In genomic region chr9:132407196-132407595, GRCh38 we compare ENCODE assay signal across 9 cellular contexts. TPM values are rescaled to one million over a fixed set of nuclear protein-coding genes. Genes with fewer than 3 reads are reported as not detected.
DNase-seq lines count a peak whose midpoint lies in the region; ATAC-seq and TF ChIP-seq lines count a peak whose summit lies in the region.
"Had no signal": no experiment of that assay in that cellular context is flagged by ENCODE, and none has a peak within 500 bp of the region (broad histone marks: within the 10 kb centered on the region; RNA-seq: fewer than 3 reads in every experiment).

No MANE protein-coding gene starts in this region.

- WGBS in liver, result 87% methylated on average over 2 of the region's 2 CpGs
- 60 to 64% methylated on average over 2 of the region's 2 CpGs for WGBS in testis, 2 donors

- intact Hi-C loops in testis (cut with DNase I; ENCODE audit: low total_unique reads), result no loop called here

- no peak for DNase-seq in activated T-cell treated with anti-CD3 and anti-CD28 coated beads, Interleukin-2, amount 50 U/mL, for 24 hours
- no peak for DNase-seq in activated T-cell treated with anti-CD3 and anti-CD28 coated beads, Interleukin-2, amount 50 U/mL, for 1 hour
- DNase-seq in testis, result no peak
- no peak for DNase-seq in DMS 273 treated with DMSO at 0.1 percent for 48 hours (lab: John Stamatoyannopoulos, UW)
- DNase-seq in NCI-H446 (lab: John Stamatoyannopoulos, UW), result no peak

- H3K27ac ChIP-seq in liver (ENCODE audit: low read depth in 1 of 2, low read length in 2 of 2), result no peak overlapping the region
- H3K27ac ChIP-seq in testis, result no peak overlapping the region

- peaks cover 64% of the 10 kb centered on the region for H3K4me1 Mint-ChIP-seq in activated T-cell treated with anti-CD3 and anti-CD28 coated beads, Interleukin-2, amount 50 U/mL, for 24 hours (ENCODE audit: low read depth)
- H3K4me1 Mint-ChIP-seq in activated T-helper 17 cell treated with anti-CD3 and anti-CD28 coated beads, Interleukin-2, amount 50 U/mL, for 72 hours, result peaks cover 30% of the 10 kb centered on the region

- peak overlapping the region; percentile 96 for H3K27ac Mint-ChIP-seq in activated T-cell treated with anti-CD3 and anti-CD28 coated beads, Interleukin-2, amount 50 U/mL, for 24 hours
- H3K27ac Mint-ChIP-seq in activated T-helper 17 cell treated with anti-CD3 and anti-CD28 coated beads, Interleukin-2, amount 50 U/mL, for 72 hours, result peak overlapping the region; percentile 94

- no peaks in the 10 kb centered on the region for H3K9me3 ChIP-seq in liver (ENCODE audit: control insufficient read depth in 4 of 4, low read length in 3 of 4)
- H3K9me3 ChIP-seq in testis, result no peaks in the 10 kb centered on the region

- H3K36me3 Mint-ChIP-seq in activated T-cell treated with anti-CD3 and anti-CD28 coated beads, Interleukin-2, amount 50 U/mL, for 24 hours (ENCODE audit: low read depth), result peaks cover 37% of the 10 kb centered on the region
- H3K36me3 Mint-ChIP-seq in activated T-helper 17 cell treated with anti-CD3 and anti-CD28 coated beads, Interleukin-2, amount 50 U/mL, for 72 hours (ENCODE audit: low read depth), result peaks cover 45% of the 10 kb centered on the region

- H3K4me3 ChIP-seq in liver (ENCODE audit: low read depth in 1 of 3, low read length in 3 of 3) (peak overlapping the region in 2 of 3 donors; percentile 89 to 93), testis (peak overlapping the region; percentile 68 to 83)

- H3K9me3 Mint-ChIP-seq in activated T-cell treated with anti-CD3 and anti-CD28 coated beads, Interleukin-2, amount 50 U/mL, for 24 hours, result no peaks in the 10 kb centered on the region
- no peaks in the 10 kb centered on the region for H3K9me3 Mint-ChIP-seq in activated T-helper 17 cell treated with anti-CD3 and anti-CD28 coated beads, Interleukin-2, amount 50 U/mL, for 72 hours

- H3K4me1 ChIP-seq in liver (ENCODE audit: control insufficient read depth in 4 of 4, insufficient read depth in 4 of 4, low read length in 3 of 4) (peaks cover 11 to 31% (median 20%) of the 10 kb centered on the region in 4 donors), testis (peaks cover 31% of the 10 kb centered on the region)

- no peak for TF ChIP-seq RAD21 in liver (IDR thresholded peaks at IDR 0.05)

- H3K27me3 ChIP-seq in liver (ENCODE audit: control insufficient read depth in 4 of 4, insufficient read depth in 4 of 4, low read length in 3 of 4) (peaks cover 0 to 10% (median 3%) of the 10 kb centered on the region in 4 donors), testis (no peaks in the 10 kb centered on the region)

- peaks cover 20% of the 10 kb centered on the region for H3K27me3 Mint-ChIP-seq in activated T-cell treated with anti-CD3 and anti-CD28 coated beads, Interleukin-2, amount 50 U/mL, for 24 hours
- peaks cover 5% of the 10 kb centered on the region for H3K27me3 Mint-ChIP-seq in activated T-helper 17 cell treated with anti-CD3 and anti-CD28 coated beads, Interleukin-2, amount 50 U/mL, for 72 hours

- H3K4me3 Mint-ChIP-seq in activated T-cell treated with anti-CD3 and anti-CD28 coated beads, Interleukin-2, amount 50 U/mL, for 24 hours, result peak overlapping the region; percentile 97
- H3K4me3 Mint-ChIP-seq in activated T-helper 17 cell treated with anti-CD3 and anti-CD28 coated beads, Interleukin-2, amount 50 U/mL, for 72 hours, result peak overlapping the region; percentile 87

- ATAC-seq in activated T-helper 17 cell treated with anti-CD3 and anti-CD28 coated beads, Interleukin-2, amount 50 U/mL, for 72 hours (replicated peaks), result no peak
- no peak for ATAC-seq in GM21367 (IDR thresholded peaks at IDR 0.05; ENCODE audit: unreplicated experiment)

- TF ChIP-seq CTCF in liver (IDR thresholded peaks at IDR 0.05; ENCODE audit: low read depth, low read length, missing input control), result no peak
- TF ChIP-seq CTCF in testis (IDR thresholded peaks at IDR 0.05), result no peak

- TF ChIP-seq POLR2A in testis (IDR thresholded peaks at IDR 0.05), result no peak

- H3K9ac ChIP-seq in liver (ENCODE audit: low read depth in 1 of 2, low read length in 2 of 2), result no peak overlapping the region

- H3K36me3 ChIP-seq in liver (ENCODE audit: control insufficient read depth in 4 of 4, insufficient read depth in 3 of 4, low read depth in 1 of 4, low read length in 3 of 4), result peaks cover 0 to 3% (median 0%) of the 10 kb centered on the region in 4 donors
- H3K36me3 ChIP-seq in testis (ENCODE audit: low read depth, missing control alignments), result no peaks in the 10 kb centered on the region

TF ChIP-seq in liver, 16 proteins besides CTCF, POLR2A, EP300 and RAD21:
- TF ChIP-seq MAX (IDR thresholded peaks at IDR 0.05) (no peak), ZBTB33 (IDR thresholded peaks at IDR 0.05) (no peak), HNF4A (conservative IDR thresholded peaks at IDR 0.05) (no peak)

RNA-seq across cellular contexts. Expression of gene TTF1, which starts 0.6 kb away (rescaled TPM):
- 10 to 100 TPM; 22.1 to 27.0 TPM for total RNA-seq in activated T-helper 17 cell treated with anti-CD3 and anti-CD28 coated beads, Interleukin-2, amount 50 U/mL, for 72 hours
- total RNA-seq in liver, result 1 to 10 TPM; 2.8 to 6.1 TPM
- polyA plus RNA-seq in liver, result 1 to 10 TPM; 1.9 to 2.4 TPM
- total RNA-seq in testis, result 10 to 100 TPM; 15.4 to 19.2 TPM
- polyA plus RNA-seq in testis (ENCODE audit: insufficient read depth, low read depth, low replicate concordance), result 19.4 TPM

RNA-seq across cellular contexts. Expression of gene CFAP77, which starts 2.8 kb away (rescaled TPM):
- total RNA-seq in activated T-helper 17 cell treated with anti-CD3 and anti-CD28 coated beads, Interleukin-2, amount 50 U/mL, for 72 hours, result not detected
- total RNA-seq in liver (not detected), testis (10 to 100 TPM; 13.6 to 20.9 TPM)
- polyA plus RNA-seq in liver (not detected), testis (ENCODE audit: insufficient read depth, low read depth, low replicate concordance) (36.2 TPM)
- total RNA-seq: LHCN-M2 had no signal

RNA-seq across cellular contexts. Expression of gene SETX, which starts 52.4 kb away (rescaled TPM):
- total RNA-seq in activated T-helper 17 cell treated with anti-CD3 and anti-CD28 coated beads, Interleukin-2, amount 50 U/mL, for 72 hours, result 10 to 100 TPM; 39.9 to 41.3 TPM
- total RNA-seq in liver (10 to 100 TPM; 27.3 to 60.2 TPM), testis (100 to 1,000 TPM; 109 to 157 TPM)
- polyA plus RNA-seq in liver (10 to 100 TPM in 1 of 2 donors, 1 to 10 TPM in 1; 8.6 to 12.0 TPM), testis (ENCODE audit: insufficient read depth, low read depth, low replicate concordance) (74.1 TPM)

Comparison
In these comparisons a context has a peak if more than half of its experiments do, and no peak if none do; other contexts are left out.
1. RNA of gene CFAP77, which starts 2.8 kb away (total RNA-seq): 13.6 to 20.9 TPM in testis; not detected in activated T-helper 17 cell treated with anti-CD3 and anti-CD28 coated beads, Interleukin-2, amount 50 U/mL, for 72 hours and not detected in liver; every median in the first group is over 10 times any median in the second.